Comparison of ENCODE assay signal across 9 cellular contexts in genomic region chr3:64238971-64239667, GRCh38. TPM values are rescaled to one million over a fixed set of nuclear protein-coding genes. Genes with fewer than 3 reads are reported as not detected.
DNase-seq lines count a peak whose midpoint lies in the region; ATAC-seq and TF ChIP-seq lines count a peak whose summit lies in the region.
"Had no signal": no experiment of that assay in that cellular context is flagged by ENCODE, and none has a peak within 500 bp of the region (broad histone marks: within the 10 kb centered on the region; RNA-seq: fewer than 3 reads in every experiment).

No MANE protein-coding gene starts in this region.

- no peaks in the 10 kb centered on the region for H3K27me3 ChIP-seq in muscle layer of duodenum (ENCODE audit: low read depth, low read length)

- H3K27ac Mint-ChIP-seq in activated T-helper 17 cell treated with anti-CD3 and anti-CD28 coated beads, Interleukin-2, amount 50 U/mL, for 72 hours: no peak overlapping the region

- H3K36me3 Mint-ChIP-seq in activated T-helper 17 cell treated with anti-CD3 and anti-CD28 coated beads, Interleukin-2, amount 50 U/mL, for 72 hours (ENCODE audit: low read depth): no peaks in the 10 kb centered on the region

- peak overlapping the region; percentile 75 for H3K27ac ChIP-seq in muscle layer of duodenum (ENCODE audit: low read length)

- no peak overlapping the region for H3K4me3 Mint-ChIP-seq in activated T-helper 17 cell treated with anti-CD3 and anti-CD28 coated beads, Interleukin-2, amount 50 U/mL, for 72 hours

- H3K27me3 Mint-ChIP-seq in activated T-helper 17 cell treated with anti-CD3 and anti-CD28 coated beads, Interleukin-2, amount 50 U/mL, for 72 hours: peaks cover 6% of the 10 kb centered on the region

- peaks cover 0 to 8% of the 10 kb centered on the region in 2 donors for H3K9me3 ChIP-seq in muscle layer of duodenum (ENCODE audit: control insufficient read depth in 1 of 2, low read length in 2 of 2)

- H3K4me1 ChIP-seq in muscle layer of duodenum (ENCODE audit: control insufficient read depth in 1 of 2, insufficient read depth in 2 of 2, low read length in 2 of 2): peaks cover 8 to 13% of the 10 kb centered on the region in 2 donors

- no peak for ATAC-seq in HG02588 (IDR thresholded peaks at IDR 0.05; ENCODE audit: unreplicated experiment)
- no peak for ATAC-seq in activated T-helper 17 cell treated with anti-CD3 and anti-CD28 coated beads, Interleukin-2, amount 50 U/mL, for 72 hours (replicated peaks)
- ATAC-seq in GM18517 (IDR thresholded peaks at IDR 0.05; ENCODE audit: unreplicated experiment): no peak
- no peak for ATAC-seq in HG03354 (IDR thresholded peaks at IDR 0.05; ENCODE audit: poor library complexity, severe bottlenecking, unreplicated experiment)

- TF ChIP-seq CTCF in epithelial cell of proximal tubule (conservative IDR thresholded peaks at IDR 0.05; ENCODE audit: low read depth, low read length): no peak

- no peaks in the 10 kb centered on the region for H3K4me1 Mint-ChIP-seq in activated T-helper 17 cell treated with anti-CD3 and anti-CD28 coated beads, Interleukin-2, amount 50 U/mL, for 72 hours

- peaks cover 9% of the 10 kb centered on the region for H3K9me3 Mint-ChIP-seq in activated T-helper 17 cell treated with anti-CD3 and anti-CD28 coated beads, Interleukin-2, amount 50 U/mL, for 72 hours

- H3K4me3 ChIP-seq in epithelial cell of proximal tubule (ENCODE audit: low read depth, low read length): peak overlapping the region; percentile 16
- H3K4me3 ChIP-seq in muscle layer of duodenum (ENCODE audit: low read depth in 1 of 2, low read length in 2 of 2): no peak overlapping the region

- DNase-seq in AG08396 (ENCODE audit: low spot score): peak; percentile 91
- DNase-seq in NCI-H446 treated with DMSO at 0.1 percent for 48 hours (lab: John Stamatoyannopoulos, UW): peak; percentile 67
- no peak for DNase-seq in epithelial cell of proximal tubule (ENCODE audit: low read depth)
- DNase-seq: DND-41 had no signal

- peaks cover 4 to 7% of the 10 kb centered on the region in 2 donors for H3K36me3 ChIP-seq in muscle layer of duodenum (ENCODE audit: control insufficient read depth in 1 of 2, insufficient read depth in 2 of 2, low read length in 2 of 2)

RNA-seq across cellular contexts. Expression of gene PRICKLE2, which starts 13.9 kb away (rescaled TPM):
- 2.5 and 5.1 TPM in 2 replicates for total RNA-seq in epithelial cell of proximal tubule
- not detected for total RNA-seq in activated T-helper 17 cell treated with anti-CD3 and anti-CD28 coated beads, Interleukin-2, amount 50 U/mL, for 72 hours
